In genomic region chr11:107316426-107316825, GRCh38 we compare ENCODE assay signal across 35 cellular contexts.
"Had no signal": no experiment of that assay in that cellular context is flagged by ENCODE, and none has a peak within 500 bp of the region (broad histone marks: within the 10 kb centered on the region; RNA-seq: fewer than 3 reads in every experiment).

No MANE protein-coding gene starts in this region.

- DNase-seq: Karpas-422, KG1, MG63, MM.1S, MV-4-11, NCI-H1048, NCI-H1092, NCI-H1092 treated with DMSO at 0.1 percent for 48 hours, NCI-H1105, NCI-H1105 treated with DMSO at 0.1 percent for 48 hours, NCI-H1417, NCI-H1417 treated with DMSO at 0.1 percent for 48 hours, NCI-H1436, NCI-H1436 treated with DMSO at 0.1 percent for 48 hours, NCI-H146, NCI-H1694, NCI-H1694 treated with DMSO at 0.1 percent for 48 hours, NCI-H187, NCI-H187 treated with DMSO at 0.1 percent for 48 hours, NCI-H1930, NCI-H2029, NCI-H2029 treated with DMSO at 0.1 percent for 48 hours, NCI-H2081, NCI-H2081 treated with DMSO at 0.1 percent for 48 hours, NCI-H2107, NCI-H2171, NCI-H2171 treated with DMSO at 0.1 percent for 48 hours, NCI-H2227 treated with DMSO at 0.1 percent for 48 hours, NCI-H226, NCI-H345, NCI-H446, NCI-H446 treated with DMSO at 0.1 percent for 48 hours, NCI-H510A, NCI-H510A treated with DMSO at 0.1 percent for 48 hours had no signal

- H3K4me3 ChIP-seq: MG63 had no signal

- H3K27me3 ChIP-seq: MG63 had no signal

- H3K27ac ChIP-seq: KMS-11 had no signal

- H3K4me2 ChIP-seq: KMS-11 had no signal

- H3K9ac ChIP-seq: KMS-11 had no signal
